12 cellular contexts compared by ENCODE assay signal in the genomic region with DNA sequence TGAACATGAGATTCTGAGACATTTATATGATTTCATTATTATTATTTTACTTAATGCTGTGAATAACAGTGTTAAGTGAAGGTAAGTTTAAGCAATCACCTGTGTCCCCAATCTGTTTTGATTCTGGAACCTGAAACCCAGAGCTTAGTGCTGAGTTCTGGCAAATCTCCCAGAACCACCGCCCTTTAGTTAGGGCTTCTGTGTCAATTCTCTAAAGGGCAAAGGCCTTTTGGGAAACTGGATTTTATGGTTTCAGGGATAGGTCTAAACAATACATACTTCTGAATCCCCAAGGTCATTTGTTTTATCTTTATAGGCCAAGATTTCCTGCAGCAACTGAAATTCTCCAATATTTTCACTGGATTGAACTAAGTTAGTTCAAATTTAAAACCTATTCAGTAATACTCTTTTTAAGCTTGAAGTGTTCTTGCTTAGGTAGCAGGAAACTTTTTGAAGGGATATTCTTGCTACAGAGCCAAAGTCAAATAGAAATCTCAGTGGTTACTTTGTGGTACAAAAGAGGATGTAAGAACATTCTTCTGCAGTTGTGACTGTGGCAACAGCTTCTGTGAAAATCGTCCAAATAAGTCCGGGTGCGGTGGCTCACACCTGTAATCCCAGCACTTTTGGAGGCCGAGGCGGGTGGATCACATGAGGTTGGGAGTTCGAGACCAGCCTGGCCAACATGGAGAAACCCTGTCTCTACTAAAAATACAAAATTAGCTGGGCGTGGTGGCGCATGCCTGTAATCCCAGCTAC. TPM values are rescaled to one million over a fixed set of nuclear protein-coding genes. Genes with fewer than 3 reads are reported as not detected.
DNase-seq lines count a peak whose midpoint lies in the region; ATAC-seq and TF ChIP-seq lines count a peak whose summit lies in the region.
"Had no signal": no experiment of that assay in that cellular context is flagged by ENCODE, and none has a peak within 500 bp of the region (broad histone marks: within the 10 kb centered on the region; RNA-seq: fewer than 3 reads in every experiment).

No MANE protein-coding gene starts in this region.

- H3K79me2 ChIP-seq in mammary epithelial cell (ENCODE audit: insufficient read depth, low read length) (no peaks in the 10 kb centered on the region), KMS-11 (ENCODE audit: insufficient read depth, low read depth) (no peaks in the 10 kb centered on the region)

- H3K27ac Mint-ChIP-seq in MCF 10A (ENCODE audit: low read depth, unreplicated experiment): peak overlapping the region; percentile 51
- H3K27ac Mint-ChIP-seq in stimulated activated memory B cell treated with anti-CD40 and anti-IgM and Interleukin-4, amounts not matched to agents 10 μg/mL and 1 μg/mL and 100 μg/mL, for 72 hours: no peak overlapping the region
- no peak overlapping the region for H3K27ac Mint-ChIP-seq in endodermal cell

- H3K4me1 ChIP-seq in mammary epithelial cell (ENCODE audit: insufficient read depth, low read length): peaks cover 15% of the 10 kb centered on the region
- H3K4me1 ChIP-seq in KMS-11 (ENCODE audit: low read depth, poor library complexity, severe bottlenecking): peaks cover 68% of the 10 kb centered on the region
- peaks cover 11% of the 10 kb centered on the region for H3K4me1 ChIP-seq in endodermal cell (ENCODE audit: control insufficient read depth, insufficient read depth, low read length)
- no peaks in the 10 kb centered on the region for H3K4me1 ChIP-seq in adrenal gland (replicated peaks in 1 of 2)
- H3K4me1 ChIP-seq: BLaER1 had no signal

- H3K4me3 Mint-ChIP-seq in MCF 10A (ENCODE audit: unreplicated experiment): no peak overlapping the region
- no peak overlapping the region for H3K4me3 Mint-ChIP-seq in stimulated activated memory B cell treated with anti-CD40 and anti-IgM and Interleukin-4, amounts not matched to agents 10 μg/mL and 1 μg/mL and 100 μg/mL, for 72 hours
- H3K4me3 Mint-ChIP-seq in endodermal cell: no peak overlapping the region

- no peaks in the 10 kb centered on the region for H3K27me3 ChIP-seq in mammary epithelial cell (ENCODE audit: insufficient read depth, low read length)
- no peaks in the 10 kb centered on the region for H3K27me3 ChIP-seq in KMS-11 (ENCODE audit: insufficient read depth, low read depth)
- H3K27me3 ChIP-seq in endodermal cell (ENCODE audit: control insufficient read depth, insufficient read depth, low read length, poor library complexity, severe bottlenecking): no peaks in the 10 kb centered on the region
- H3K27me3 ChIP-seq in adrenal gland: no peaks in the 10 kb centered on the region
- H3K27me3 ChIP-seq: BLaER1, heart right ventricle had no signal

- TF ChIP-seq POLR2A in adrenal gland (IDR thresholded peaks at IDR 0.05): no peak

- dilution Hi-C loops in mammary epithelial cell (cut with HindIII; ENCODE audit: low sequenced_read_pairs): no loop called here

- CTCF ChIA-PET in MCF 10A (lab: Yijun Ruan, JAX): interaction anchor here (0.6 to 2.5 kb wide), 5 partner anchors 9 to 151 kb away, joined by 3 to 9 read pairs (median 4); partner anchors contain the start of gene YARS2
- CTCF ChIA-PET in mammary epithelial cell (lab: Charles Lee; ENCODE audit: low non-redundant PET): no interaction called here

- no peak overlapping the region for H3K9ac ChIP-seq in mammary epithelial cell (ENCODE audit: insufficient read depth, low read length)
- no peak overlapping the region for H3K9ac ChIP-seq in KMS-11
- no peak overlapping the region for H3K9ac ChIP-seq in endodermal cell (ENCODE audit: extremely low read depth, low read length, poor library complexity, severe bottlenecking)
- H3K9ac ChIP-seq: BLaER1 had no signal

- H4K20me1 ChIP-seq in mammary epithelial cell (ENCODE audit: insufficient read depth, low read length) (no peaks in the 10 kb centered on the region), KMS-11 (ENCODE audit: insufficient read depth) (no peaks in the 10 kb centered on the region)
- H4K20me1 ChIP-seq: BLaER1 had no signal

- H3K27ac ChIP-seq in mammary epithelial cell (ENCODE audit: insufficient read depth, low read depth, low read length): no peak overlapping the region
- peak overlapping the region; percentile 62 for H3K27ac ChIP-seq in KMS-11
- H3K27ac ChIP-seq in endodermal cell (ENCODE audit: low read depth, low read length): no peak overlapping the region
- no peak overlapping the region for H3K27ac ChIP-seq in adrenal gland
- H3K27ac ChIP-seq: BLaER1, heart right ventricle had no signal

- TF ChIP-seq CTCF in MCF 10A (IDR thresholded peaks at IDR 0.05; ENCODE audit: unreplicated experiment): no peak
- no peak for TF ChIP-seq CTCF in mammary epithelial cell (conservative IDR thresholded peaks at IDR 0.05 in 1 of 2, IDR thresholded peaks at IDR 0.05 in 1 of 2; ENCODE audit: extremely low read depth in 1 of 2, insufficient read depth in 1 of 2, low read depth in 1 of 2, low read length in 2 of 2)
- no peak for TF ChIP-seq CTCF in KMS-11 (conservative IDR thresholded peaks at IDR 0.05; ENCODE audit: low read depth, low read length)
- TF ChIP-seq CTCF in endodermal cell (conservative IDR thresholded peaks at IDR 0.05): no peak
- TF ChIP-seq CTCF in adrenal gland (IDR thresholded peaks at IDR 0.05): no peak

- no peak overlapping the region for H3K4me3 ChIP-seq in mammary epithelial cell (replicated peaks in 1 of 3; ENCODE audit: insufficient read depth in 1 of 3, low read depth in 2 of 3, low read length in 3 of 3)
- H3K4me3 ChIP-seq in KMS-11 (IDR thresholded peaks at IDR 0.05; ENCODE audit: insufficient read depth, low read depth, low read length): no peak overlapping the region
- H3K4me3 ChIP-seq in endodermal cell (ENCODE audit: low read length): no peak overlapping the region
- H3K4me3 ChIP-seq in adrenal gland: no peak overlapping the region
- H3K4me3 ChIP-seq: BLaER1, heart right ventricle had no signal

- POLR2A ChIA-PET in MCF 10A (lab: Yijun Ruan, JAX): interaction anchor here (0.9 to 3.9 kb wide), 6 partner anchors 11 to 1116 kb away, joined by 3 to 40 read pairs (median 6); partner anchors contain the start of genes ALG10, PKP2 and YARS2

- BruUV-seq in MCF 10A (replicated peaks; lab: Mats Ljungman, UMichigan) (no TSS peak), mammary epithelial cell (replicated peaks; lab: Mats Ljungman, UMichigan) (no TSS peak)

- H2AFZ ChIP-seq in mammary epithelial cell (ENCODE audit: low read depth, low read length) (no peak overlapping the region), KMS-11 (ENCODE audit: low read depth) (no peak overlapping the region)

- H3K9me3 ChIP-seq in mammary epithelial cell (replicated peaks; ENCODE audit: insufficient read depth, low read length) (no peaks in the 10 kb centered on the region), endodermal cell (ENCODE audit: control insufficient read depth, low read length) (no peaks in the 10 kb centered on the region), adrenal gland (replicated peaks in 1 of 3) (no peaks in the 10 kb centered on the region)
- H3K9me3 ChIP-seq: BLaER1, heart right ventricle had no signal

- in situ Hi-C loops in mammary epithelial cell (cut with MboI; ENCODE audit: low sequenced_read_pairs in 2 of 2): no loop called here

- intact Hi-C loops in MCF 10A (cut with micrococcal nuclease): no loop called here
- intact Hi-C loops in mammary epithelial cell (cut with micrococcal nuclease): no loop called here
- intact Hi-C loops in adrenal gland (cut with DNase I): no loop called here

- H3K36me3 ChIP-seq in mammary epithelial cell (ENCODE audit: insufficient read depth, low read length) (no peaks in the 10 kb centered on the region), KMS-11 (ENCODE audit: insufficient read depth) (no peaks in the 10 kb centered on the region), endodermal cell (ENCODE audit: control insufficient read depth, insufficient read depth, low read length) (no peaks in the 10 kb centered on the region), adrenal gland (replicated peaks in 1 of 2) (no peaks in the 10 kb centered on the region)
- H3K36me3 ChIP-seq: BLaER1, heart right ventricle had no signal

- H3K4me2 ChIP-seq in mammary epithelial cell (ENCODE audit: insufficient read depth, low read depth, low read length): no peak overlapping the region
- H3K4me2 ChIP-seq in KMS-11: peak overlapping the region; percentile 72; the same call in 1 of the 2 replicates
- H3K4me2 ChIP-seq: BLaER1 had no signal

- DNase-seq in MCF 10A (ENCODE audit: unreplicated experiment): peak; percentile 60
- no peak for DNase-seq in mammary epithelial cell
- DNase-seq in HPDE6-E6E7 (ENCODE audit: extremely low spot score): no peak
- DNase-seq in endodermal cell: no peak
- no peak for DNase-seq in adrenal gland
- DNase-seq: amniotic stem cell, heart right ventricle had no signal

- H3K36me3 Mint-ChIP-seq in MCF 10A (ENCODE audit: insufficient read depth, unreplicated experiment) (no peaks in the 10 kb centered on the region), endodermal cell (ENCODE audit: low read depth) (no peaks in the 10 kb centered on the region)
- no peaks in the 10 kb centered on the region for H3K36me3 Mint-ChIP-seq in stimulated activated memory B cell treated with anti-CD40 and anti-IgM and Interleukin-4, amounts not matched to agents 10 μg/mL and 1 μg/mL and 100 μg/mL, for 72 hours

- no peaks in the 10 kb centered on the region for H3K9me3 Mint-ChIP-seq in MCF 10A (ENCODE audit: unreplicated experiment)
- peaks cover 3% of the 10 kb centered on the region for H3K9me3 Mint-ChIP-seq in stimulated activated memory B cell treated with anti-CD40 and anti-IgM and Interleukin-4, amounts not matched to agents 10 μg/mL and 1 μg/mL and 100 μg/mL, for 72 hours
- no peaks in the 10 kb centered on the region for H3K9me3 Mint-ChIP-seq in endodermal cell

- peaks cover 10% of the 10 kb centered on the region for H3K4me1 Mint-ChIP-seq in MCF 10A (ENCODE audit: insufficient read depth, unreplicated experiment)
- no peaks in the 10 kb centered on the region for H3K4me1 Mint-ChIP-seq in stimulated activated memory B cell treated with anti-CD40 and anti-IgM and Interleukin-4, amounts not matched to agents 10 μg/mL and 1 μg/mL and 100 μg/mL, for 72 hours
- H3K4me1 Mint-ChIP-seq in endodermal cell: peaks cover 16% of the 10 kb centered on the region

- 83% methylated on average over 5 of the region's 9 CpGs for WGBS in mammary epithelial cell (ENCODE audit: low coverage, missing lambda C conversion rate)
- 72 to 87% methylated on average over 3 to 8 of the region's 9 CpGs for WGBS in endodermal cell (ENCODE audit: insufficient coverage in 1 of 2, insufficient read length in 1 of 2), 2 experiments
- 65 to 81% (median 74%) methylated on average over 9 of the region's 9 CpGs for WGBS in adrenal gland, 4 donors

- peak; percentile 98 for ATAC-seq in HG02678 (IDR thresholded peaks at IDR 0.05; ENCODE audit: unreplicated experiment)
- peak; percentile 88 for ATAC-seq in stimulated activated memory B cell treated with anti-CD40 and anti-IgM and Interleukin-4, amounts not matched to agents 10 μg/mL and 1 μg/mL and 100 μg/mL, for 72 hours
- ATAC-seq: heart right ventricle had no signal

- no peaks in the 10 kb centered on the region for H3K27me3 Mint-ChIP-seq in MCF 10A (ENCODE audit: insufficient read depth, unreplicated experiment)
- peaks cover 23% of the 10 kb centered on the region for H3K27me3 Mint-ChIP-seq in stimulated activated memory B cell treated with anti-CD40 and anti-IgM and Interleukin-4, amounts not matched to agents 10 μg/mL and 1 μg/mL and 100 μg/mL, for 72 hours
- H3K27me3 Mint-ChIP-seq in endodermal cell (ENCODE audit: insufficient read depth): no peaks in the 10 kb centered on the region

RNA-seq across cellular contexts. Expression of gene PKP2, which starts 10.0 kb away (rescaled TPM):
- total RNA-seq in MCF 10A (2022) (58.5 and 88.0 TPM in 2 replicates), mammary epithelial cell (10 to 100 TPM; 42.3 to 42.8 TPM), endodermal cell (100 to 1,000 TPM in 1 of 2 donors, 10 to 100 TPM in 1; 62.5 to 124 TPM), adrenal gland (1 to 10 TPM in 5 of 8 donors, under 1 TPM in 3; 0.36 to 2.4 (median 1.1) TPM)
- polyA plus RNA-seq in mammary epithelial cell (35.8 TPM), adrenal gland (1 to 10 TPM in 2 of 3 donors, under 1 TPM in 1; 0.47 to 3.3 (median 1.1) TPM)
- 51.7 TPM for polyA minus RNA-seq in mammary epithelial cell
- 18.1 TPM for polyA plus RNA-seq in endodermal cell (2013, experiment 1 of 2)
- 20.5 TPM for polyA plus RNA-seq in endodermal cell (2013, experiment 2 of 2)
- total RNA-seq: T-helper 1 cell treated with Interleukin-12 subunit alpha and Interleukin-12 subunit beta and Interleukin-4 antibody, amounts not matched to agents 30 ng/mL and 1 ng/mL, for 36 hours had no signal

Comparison
In these comparisons a context has a peak if more than half of its experiments do, and no peak if none do; other contexts are left out.
1. RNA of gene PKP2, which starts 10.0 kb away (total RNA-seq): 62.5 to 124 TPM in endodermal cell, 58.5 to 88.0 TPM in MCF 10A and 42.3 to 42.8 TPM in mammary epithelial cell; 0.36 to 2.4 TPM in adrenal gland; every median in the first group is over 10 times any median in the second.